In the genomic region with DNA sequence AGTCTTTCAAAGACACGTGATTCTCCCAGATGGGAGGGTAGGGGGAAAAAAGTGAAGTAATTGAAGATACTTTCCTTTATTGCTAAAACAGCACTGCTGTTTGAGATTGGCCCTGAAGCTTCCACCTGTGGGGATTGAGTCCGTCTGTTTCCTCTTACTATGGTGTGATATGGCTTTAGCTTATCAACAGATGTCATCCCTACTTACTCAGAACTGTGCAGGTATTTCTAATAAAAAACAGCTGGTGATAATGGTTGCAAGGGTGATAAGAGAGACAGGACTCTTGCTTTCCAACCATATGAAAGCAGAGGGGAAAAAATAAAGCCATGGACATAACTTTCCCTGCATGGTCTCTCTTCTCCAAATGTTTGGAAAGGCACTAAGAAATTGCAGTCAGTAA, we compare ENCODE assay signal across 19 cellular contexts.
"Had no signal": no experiment of that assay in that cellular context is flagged by ENCODE, and none has a peak within 500 bp of the region (broad histone marks: within the 10 kb centered on the region; RNA-seq: fewer than 3 reads in every experiment).

No MANE protein-coding gene starts in this region.

- DNase-seq: natural killer cell; occipital lobe; posterior cingulate gyrus; psoas muscle; right cardiac atrium; right lobe of liver; sigmoid colon; small intestine; stimulated activated CD4-positive, alpha-beta T cell treated with anti-CD3 and anti-CD28 coated beads, Interleukin-15, amount 100 ng/mL, for 24 hours; stimulated activated CD4-positive, alpha-beta T cell treated with anti-CD3 and anti-CD28 coated beads, Interleukin-2, amount 100 ng/mL, for 24 hours; stimulated activated CD4-positive, alpha-beta T cell treated with anti-CD3 and anti-CD28 coated beads, Interleukin-2, amount 100 ng/mL, for 48 hours; stimulated activated CD4-positive, alpha-beta T cell treated with anti-CD3 and anti-CD28 coated beads, Interleukin-4, amount 100 ng/mL, for 24 hours; stimulated activated naive B cell treated with anti-CD40 and anti-IgM and Interleukin-4, amounts not matched to agents 10 μg/mL and 1 μg/mL and 100 μg/mL, for 72 hours; stimulated activated naive CD4-positive, alpha-beta T cell treated with Interleukin-2 at 50 U/mL for 16 hours; stomach; trophoblast cell; upper lobe of right lung; uterus had no signal

- ATAC-seq: natural killer cell; psoas muscle; right lobe of liver; stimulated activated effector memory CD8-positive, alpha-beta T cell treated with anti-CD3 and anti-CD28 coated beads, Interleukin-12 subunit alpha, Interleukin-12 subunit beta, amount 100 ng/mL, for 72 hours; stimulated activated naive B cell treated with anti-CD40 and anti-IgM and Interleukin-4, amounts not matched to agents 10 μg/mL and 1 μg/mL and 100 μg/mL, for 72 hours had no signal
